19 cellular contexts compared by ENCODE assay signal in genomic region chr20:63005240-63005861, GRCh38. TPM values are rescaled to one million over a fixed set of nuclear protein-coding genes. Genes with fewer than 3 reads are reported as not detected.
A peak's percentile ranks its signal among the peaks of the same experiment; 100 is the strongest.
DNase-seq lines count a peak whose midpoint lies in the region; ATAC-seq and TF ChIP-seq lines count a peak whose summit lies in the region.
"Had no signal": no experiment of that assay in that cellular context is flagged by ENCODE, and none has a peak within 500 bp of the region (broad histone marks: within the 10 kb centered on the region; RNA-seq: fewer than 3 reads in every experiment).

No MANE protein-coding gene starts in this region.

- no peak for ATAC-seq in naive B cell (ENCODE audit: low read depth in 2 of 2)
- ATAC-seq: activated naive CD4-positive, alpha-beta T cell treated with anti-CD3 and anti-CD28 coated beads, Interleukin-2, amount 50 U/mL, for 72 hours had no signal

- in situ Hi-C loops in GM13976 (cut with MboI; ENCODE audit: low sequenced_read_pairs, unreplicated experiment), result no loop called here

- H3K9me3 ChIP-seq in BLaER1 treated with 17β-estradiol and CSF1 and Interleukin-3, amounts not matched to agents 10 nM and 100 nM (replicated peaks in 1 of 11), result no peaks in the 10 kb centered on the region
- H3K9me3 ChIP-seq in WERI-Rb-1 (ENCODE audit: severe bottlenecking), result no peaks in the 10 kb centered on the region
- H3K9me3 ChIP-seq: esophagus squamous epithelium, upper lobe of left lung had no signal

- peaks cover 36 to 64% (median 49%) of the 10 kb centered on the region in 3 donors for H3K27me3 Mint-ChIP-seq in naive B cell

- H3K36me3 Mint-ChIP-seq in naive B cell, result no peaks in the 10 kb centered on the region
- H3K36me3 Mint-ChIP-seq: activated naive CD4-positive, alpha-beta T cell treated with anti-CD3 and anti-CD28 coated beads, Interleukin-2, amount 50 U/mL, for 72 hours had no signal

- peaks cover 8 to 24% (median 18%) of the 10 kb centered on the region in 3 donors for H3K4me1 Mint-ChIP-seq in naive B cell

- no peak overlapping the region for H3K27ac ChIP-seq in BLaER1 treated with 17β-estradiol and CSF1 and Interleukin-3, amounts not matched to agents 10 nM and 100 nM
- peak overlapping the region; percentile 68 for H3K27ac ChIP-seq in WERI-Rb-1
- H3K27ac ChIP-seq: 22Rv1, esophagus squamous epithelium, PC-9, upper lobe of left lung had no signal

- H3K4me3 ChIP-seq in BLaER1 treated with 17β-estradiol and CSF1 and Interleukin-3, amounts not matched to agents 10 nM and 100 nM, result peak overlapping the region in 8 of 10 experiments; percentile 21 to 69 (median 60); a peak in 12 of 20 replicates
- H3K4me3 ChIP-seq in WERI-Rb-1 (ENCODE audit: low read depth, low read length), result peak overlapping the region; percentile 63
- H3K4me3 ChIP-seq: PC-9, upper lobe of left lung had no signal

- peak; percentile 13 for DNase-seq in NCI-H748 (lab: John Stamatoyannopoulos, UW; ENCODE audit: unreplicated experiment)
- DNase-seq in NCI-H748 treated with DMSO at 0.1 percent for 48 hours (lab: John Stamatoyannopoulos, UW), result no peak
- DNase-seq in WERI-Rb-1, result no peak
- DNase-seq in naive B cell, result no peak
- DNase-seq in DMS 273 (lab: John Stamatoyannopoulos, UW; ENCODE audit: unreplicated experiment), result no peak
- no peak for DNase-seq in HuH-7 (ENCODE audit: low spot score)
- no peak for DNase-seq in GM13976 (ENCODE audit: low spot score)
- DNase-seq: activated B cell treated with CpG ODN at 0.5 μM for 24 hours; AML-193; Calu3; effector CD8-positive, alpha-beta T cell; esophagus squamous epithelium; NCI-H187; PC-9 had no signal

- no peak for TF ChIP-seq CTCF in WERI-Rb-1 (IDR thresholded peaks at IDR 0.05; ENCODE audit: low read depth, low read length)
- no peak for TF ChIP-seq CTCF in GM13976 (IDR thresholded peaks at IDR 0.05; ENCODE audit: borderline replicate concordance, control extremely low read depth, extremely low read depth, insufficient read depth, missing control alignments)

- peak overlapping the region in 2 of 6 donors; percentile 32 to 88 for H3K27ac Mint-ChIP-seq in naive B cell
- H3K27ac Mint-ChIP-seq: activated B cell treated with CpG ODN at 0.5 μM for 24 hours; activated naive CD4-positive, alpha-beta T cell treated with anti-CD3 and anti-CD28 coated beads, Interleukin-2, amount 50 U/mL, for 72 hours; H9 had no signal

- H3K4me2 ChIP-seq in BLaER1 treated with 17β-estradiol and CSF1 and Interleukin-3, amounts not matched to agents 10 nM and 100 nM, result peak overlapping the region; percentile 50 to 100 (median 97)
- H3K4me2 ChIP-seq: PC-9 had no signal

- peaks cover 68 to 100% (median 76%) of the 10 kb centered on the region in 11 experiments for H3K27me3 ChIP-seq in BLaER1 treated with 17β-estradiol and CSF1 and Interleukin-3, amounts not matched to agents 10 nM and 100 nM
- H3K27me3 ChIP-seq in WERI-Rb-1 (ENCODE audit: insufficient read depth, low read depth, severe bottlenecking), result no peaks in the 10 kb centered on the region

- peaks cover 0 to 4% (median 0%) of the 10 kb centered on the region in 7 donors for H3K9me3 Mint-ChIP-seq in naive B cell
- H3K9me3 Mint-ChIP-seq: activated B cell treated with CpG ODN at 0.5 μM for 24 hours; activated naive CD4-positive, alpha-beta T cell treated with anti-CD3 and anti-CD28 coated beads, Interleukin-2, amount 50 U/mL, for 72 hours had no signal

- H3K4me3 Mint-ChIP-seq in naive B cell, result peak overlapping the region; percentile 15 to 50 (median 42)
- H3K4me3 Mint-ChIP-seq: activated B cell treated with CpG ODN at 0.5 μM for 24 hours had no signal

- peaks cover 33 to 98% (median 92%) of the 10 kb centered on the region in 10 experiments for H3K4me1 ChIP-seq in BLaER1 treated with 17β-estradiol and CSF1 and Interleukin-3, amounts not matched to agents 10 nM and 100 nM

- H3K9ac ChIP-seq in BLaER1 treated with 17β-estradiol and CSF1 and Interleukin-3, amounts not matched to agents 10 nM and 100 nM, result peak overlapping the region in 2 of 11 experiments; percentile 29 to 32; a peak in 3 of 22 replicates

- H3K36me3 ChIP-seq in BLaER1 treated with 17β-estradiol and CSF1 and Interleukin-3, amounts not matched to agents 10 nM and 100 nM, result no peaks in the 10 kb centered on the region
- peaks cover 12% of the 10 kb centered on the region for H3K36me3 ChIP-seq in WERI-Rb-1
- H3K36me3 ChIP-seq: esophagus squamous epithelium, upper lobe of left lung had no signal

- peaks cover 0 to 74% (median 47%) of the 10 kb centered on the region in 11 experiments; a peak in 20 of 22 replicates for H4K20me1 ChIP-seq in BLaER1 treated with 17β-estradiol and CSF1 and Interleukin-3, amounts not matched to agents 10 nM and 100 nM

RNA-seq across cellular contexts. Expression of gene BHLHE23, which starts 1.4 kb away (rescaled TPM):
- not detected for polyA plus RNA-seq in naive B cell (ENCODE audit: low read depth in 6 of 6)

RNA-seq across cellular contexts. Expression of gene SLC17A9, which starts 52.8 kb away (rescaled TPM):
- polyA plus RNA-seq in naive B cell (ENCODE audit: low read depth in 6 of 6), result 1 to 10 TPM; 3.1 to 10.0 (median 5.1) TPM
